In genomic region chr5:139665626-139666025, GRCh38 we compare ENCODE assay signal across 17 cellular contexts. TPM values are rescaled to one million over a fixed set of nuclear protein-coding genes. Genes with fewer than 3 reads are reported as not detected.
A peak's percentile ranks its signal among the peaks of the same experiment; 100 is the strongest.
DNase-seq lines count a peak whose midpoint lies in the region; ATAC-seq and TF ChIP-seq lines count a peak whose summit lies in the region.
"Had no signal": no experiment of that assay in that cellular context is flagged by ENCODE, and none has a peak within 500 bp of the region (broad histone marks: within the 10 kb centered on the region; RNA-seq: fewer than 3 reads in every experiment).

No MANE protein-coding gene starts in this region.

- no peak overlapping the region for H2AFZ ChIP-seq in mammary epithelial cell (ENCODE audit: low read depth, low read length)
- no peak overlapping the region for H2AFZ ChIP-seq in osteoblast (ENCODE audit: low read length)

- H3K4me1 ChIP-seq in breast epithelium, result peaks cover 35 to 59% of the 10 kb centered on the region in 2 donors
- peaks cover 64% of the 10 kb centered on the region for H3K4me1 ChIP-seq in mammary epithelial cell (ENCODE audit: insufficient read depth, low read length)
- H3K4me1 ChIP-seq in osteoblast (ENCODE audit: insufficient read depth, low read length), result peaks cover 94% of the 10 kb centered on the region
- peaks cover 34% of the 10 kb centered on the region for H3K4me1 ChIP-seq in thymus (ENCODE audit: control insufficient read depth, insufficient read depth, low read length)

- peaks cover 1% of the 10 kb centered on the region for H3K36me3 Mint-ChIP-seq in chondrocyte (ENCODE audit: low read depth)

- ATAC-seq in HG03521 (IDR thresholded peaks at IDR 0.05; ENCODE audit: unreplicated experiment) (no peak), GM21447 (IDR thresholded peaks at IDR 0.05; ENCODE audit: unreplicated experiment) (no peak)
- ATAC-seq: lower lobe of right lung had no signal

- TF ChIP-seq POLR2A in breast epithelium (IDR thresholded peaks at IDR 0.05), result no peak

- DNase-seq in breast epithelium (ENCODE audit: low spot score in 2 of 2), result no peak
- no peak for DNase-seq in mammary epithelial cell
- no peak for DNase-seq in chondrocyte (ENCODE audit: low spot score)
- no peak for DNase-seq in osteoblast (ENCODE audit: insufficient read length, low spot score, missing footprints)
- no peak for DNase-seq in SHP77 treated with DMSO at 0.1 percent for 48 hours (lab: John Stamatoyannopoulos, UW)
- DNase-seq: 8988T; activated CD8-positive, alpha-beta memory T cell treated with anti-CD3 and anti-CD28 coated beads, Interleukin-2, amount 50 U/mL, for 4 hours; activated naive CD4-positive, alpha-beta T cell treated with anti-CD3 and anti-CD28 coated beads, Interleukin-2, amount 50 U/mL, for 16 hours; COR-L47; lower lobe of right lung; NCI-H1105; NK-92 treated with Interleukin-12 subunit alpha and Interleukin-12 subunit beta, amount 100 ng/mL, for 24 hours; ovary; stimulated activated CD4-positive, alpha-beta T cell treated with anti-CD3 and anti-CD28 coated beads, Interleukin-1b, Interleukin-23, amount 100 ng/mL, for 48 hours had no signal

- H3K36me3 ChIP-seq in breast epithelium (no peaks in the 10 kb centered on the region), mammary epithelial cell (ENCODE audit: insufficient read depth, low read length) (no peaks in the 10 kb centered on the region), osteoblast (ENCODE audit: insufficient read depth, low read length) (peaks cover 19% of the 10 kb centered on the region), thymus (ENCODE audit: control insufficient read depth, insufficient read depth) (peaks cover 5% of the 10 kb centered on the region)
- H3K36me3 ChIP-seq: lower lobe of right lung, ovary had no signal

- H3K27me3 ChIP-seq in breast epithelium, result no peaks in the 10 kb centered on the region
- H3K27me3 ChIP-seq in mammary epithelial cell (ENCODE audit: insufficient read depth, low read length), result no peaks in the 10 kb centered on the region
- H3K27me3 ChIP-seq in osteoblast (ENCODE audit: insufficient read depth, low read length), result no peaks in the 10 kb centered on the region
- H3K27me3 ChIP-seq in thymus (ENCODE audit: control insufficient read depth, insufficient read depth), result no peaks in the 10 kb centered on the region
- H3K27me3 ChIP-seq: ovary had no signal

- no peaks in the 10 kb centered on the region for H3K27me3 Mint-ChIP-seq in chondrocyte (ENCODE audit: low read depth)

- H3K4me2 ChIP-seq in mammary epithelial cell (ENCODE audit: insufficient read depth, low read depth, low read length), result no peak overlapping the region
- H3K4me2 ChIP-seq in osteoblast (ENCODE audit: insufficient read depth, low read length), result no peak overlapping the region

- H3K9me3 Mint-ChIP-seq in chondrocyte (ENCODE audit: low read depth), result no peaks in the 10 kb centered on the region

- no peak overlapping the region for H3K9ac ChIP-seq in mammary epithelial cell (ENCODE audit: insufficient read depth, low read length)

- peak overlapping the region in 1 of 3 donors; percentile 5 for H3K4me3 ChIP-seq in breast epithelium
- no peak overlapping the region for H3K4me3 ChIP-seq in mammary epithelial cell (replicated peaks in 1 of 3; ENCODE audit: insufficient read depth in 1 of 3, low read depth in 2 of 3, low read length in 3 of 3)
- H3K4me3 ChIP-seq in osteoblast (ENCODE audit: insufficient read depth, low read length), result no peak overlapping the region
- no peak overlapping the region for H3K4me3 ChIP-seq in thymus (ENCODE audit: low read length)
- H3K4me3 ChIP-seq: lower lobe of right lung, ovary had no signal

- TF ChIP-seq CTCF in breast epithelium (IDR thresholded peaks at IDR 0.05) (no peak), mammary epithelial cell (conservative IDR thresholded peaks at IDR 0.05 in 1 of 2, IDR thresholded peaks at IDR 0.05 in 1 of 2; ENCODE audit: extremely low read depth in 1 of 2, insufficient read depth in 1 of 2, low read depth in 1 of 2, low read length in 2 of 2) (no peak), chondrocyte (IDR thresholded peaks at IDR 0.05) (no peak), osteoblast (IDR thresholded peaks at IDR 0.05; ENCODE audit: extremely low read depth, low read depth, low read length) (no peak)

- H3K79me2 ChIP-seq in mammary epithelial cell (ENCODE audit: insufficient read depth, low read length) (peaks cover 52% of the 10 kb centered on the region), osteoblast (ENCODE audit: insufficient read depth, low read length) (peaks cover 94% of the 10 kb centered on the region)

- CTCF ChIA-PET in mammary epithelial cell (lab: Charles Lee; ENCODE audit: low non-redundant PET), result no interaction called here

- H3K27ac Mint-ChIP-seq in chondrocyte (ENCODE audit: unreplicated experiment), result peak overlapping the region; percentile 74

- WGBS in mammary epithelial cell (ENCODE audit: low coverage, missing lambda C conversion rate), result 61% methylated on average over 7 of the region's 11 CpGs
- 96% methylated on average over 11 of the region's 11 CpGs for WGBS in thymus

- intact Hi-C loops in breast epithelium (cut with DNase I; ENCODE audit: low total_unique reads), result no loop called here
- intact Hi-C loops in mammary epithelial cell (cut with micrococcal nuclease), result no loop called here

- H3K27ac ChIP-seq in breast epithelium, result peak overlapping the region; percentile 97
- no peak overlapping the region for H3K27ac ChIP-seq in mammary epithelial cell (ENCODE audit: insufficient read depth, low read depth, low read length)
- H3K27ac ChIP-seq in osteoblast (ENCODE audit: low read depth, low read length), result peak overlapping the region; percentile 87
- H3K27ac ChIP-seq in thymus (ENCODE audit: low read depth), result peak overlapping the region; percentile 3
- H3K27ac ChIP-seq: lower lobe of right lung, ovary had no signal

- H4K20me1 ChIP-seq in mammary epithelial cell (ENCODE audit: insufficient read depth, low read length) (no peaks in the 10 kb centered on the region), osteoblast (ENCODE audit: insufficient read depth, low read length) (peaks cover 61% of the 10 kb centered on the region)

- dilution Hi-C loops in mammary epithelial cell (cut with HindIII; ENCODE audit: low sequenced_read_pairs), result no loop called here

- no peak overlapping the region for H3K4me3 Mint-ChIP-seq in chondrocyte (ENCODE audit: unreplicated experiment)

- BruUV-seq in mammary epithelial cell (replicated peaks; lab: Mats Ljungman, UMichigan), result no TSS peak

- H3K4me1 Mint-ChIP-seq in chondrocyte (ENCODE audit: low read depth), result peaks cover 89% of the 10 kb centered on the region

- no peaks in the 10 kb centered on the region for H3K9me3 ChIP-seq in breast epithelium
- no peaks in the 10 kb centered on the region for H3K9me3 ChIP-seq in mammary epithelial cell (replicated peaks; ENCODE audit: insufficient read depth, low read length)
- H3K9me3 ChIP-seq in osteoblast (ENCODE audit: low read depth, low read length), result no peaks in the 10 kb centered on the region
- no peaks in the 10 kb centered on the region for H3K9me3 ChIP-seq in thymus (ENCODE audit: control insufficient read depth)
- H3K9me3 ChIP-seq: lower lobe of right lung, ovary had no signal

- in situ Hi-C loops in mammary epithelial cell (cut with MboI; ENCODE audit: low sequenced_read_pairs in 2 of 2), result no loop called here

RNA-seq across cellular contexts. Expression of gene CXXC5, which starts 17.5 kb away (rescaled TPM):
- total RNA-seq in breast epithelium (10 to 100 TPM; 33.9 to 66.9 (median 38.3) TPM), mammary epithelial cell (10 to 100 TPM; 13.8 to 47.3 TPM), chondrocyte (144 to 193 TPM (median 145 TPM) in 3 replicates), osteoblast (186 and 210 TPM in 2 replicates)
- polyA plus RNA-seq in mammary epithelial cell (16.6 TPM), thymus (47.9 TPM)
- polyA minus RNA-seq in mammary epithelial cell, result 5.8 TPM
